Comparison of ENCODE assay signal across 1 cellular context in the genomic region with DNA sequence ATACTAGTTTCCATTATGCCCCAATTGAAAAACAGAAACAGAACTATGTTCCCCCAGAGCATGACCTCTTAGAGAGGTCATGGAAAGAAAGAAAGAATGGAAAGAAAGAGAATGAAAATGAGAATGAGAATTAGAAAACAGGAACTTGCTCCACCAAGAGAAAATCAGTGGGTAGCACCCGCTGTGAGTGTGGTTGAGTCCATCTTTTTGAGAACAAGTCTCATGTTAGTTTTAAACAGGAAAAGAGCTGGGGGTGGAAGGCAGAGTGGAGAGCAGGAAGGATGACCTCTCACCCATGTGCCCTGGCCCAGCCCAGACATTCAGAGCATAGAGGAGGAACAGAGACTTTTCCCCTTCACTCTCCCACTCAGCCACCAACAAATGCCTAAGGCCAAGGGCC.
TF ChIP-seq lines count a peak whose summit lies in the region.

No MANE protein-coding gene starts in this region.

TF ChIP-seq in SK-N-SH treated with all-trans-retinoic acid at 6 μM for 48 hours, 23 proteins besides CTCF, POLR2A, EP300 and RAD21 (continued from another document):
- TF ChIP-seq, protein P1, sequence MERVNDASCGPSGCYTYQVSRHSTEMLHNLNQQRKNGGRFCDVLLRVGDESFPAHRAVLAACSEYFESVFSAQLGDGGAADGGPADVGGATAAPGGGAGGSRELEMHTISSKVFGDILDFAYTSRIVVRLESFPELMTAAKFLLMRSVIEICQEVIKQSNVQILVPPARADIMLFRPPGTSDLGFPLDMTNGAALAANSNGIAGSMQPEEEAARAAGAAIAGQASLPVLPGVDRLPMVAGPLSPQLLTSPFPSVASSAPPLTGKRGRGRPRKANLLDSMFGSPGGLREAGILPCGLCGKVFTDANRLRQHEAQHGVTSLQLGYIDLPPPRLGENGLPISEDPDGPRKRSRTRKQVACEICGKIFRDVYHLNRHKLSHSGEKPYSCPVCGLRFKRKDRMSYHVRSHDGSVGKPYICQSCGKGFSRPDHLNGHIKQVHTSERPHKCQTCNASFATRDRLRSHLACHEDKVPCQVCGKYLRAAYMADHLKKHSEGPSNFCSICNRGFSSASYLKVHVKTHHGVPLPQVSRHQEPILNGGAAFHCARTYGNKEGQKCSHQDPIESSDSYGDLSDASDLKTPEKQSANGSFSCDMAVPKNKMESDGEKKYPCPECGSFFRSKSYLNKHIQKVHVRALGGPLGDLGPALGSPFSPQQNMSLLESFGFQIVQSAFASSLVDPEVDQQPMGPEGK (CRISPR knock-in tag; IDR thresholded peaks at IDR 0.05; ENCODE audit: borderline replicate concordance) = no peak
TF ChIP-seq in SK-N-SH treated with all-trans-retinoic acid at 6 μM for 48 hours: peak in this region for 0.
